9 cellular contexts compared by ENCODE assay signal in the genomic region with DNA sequence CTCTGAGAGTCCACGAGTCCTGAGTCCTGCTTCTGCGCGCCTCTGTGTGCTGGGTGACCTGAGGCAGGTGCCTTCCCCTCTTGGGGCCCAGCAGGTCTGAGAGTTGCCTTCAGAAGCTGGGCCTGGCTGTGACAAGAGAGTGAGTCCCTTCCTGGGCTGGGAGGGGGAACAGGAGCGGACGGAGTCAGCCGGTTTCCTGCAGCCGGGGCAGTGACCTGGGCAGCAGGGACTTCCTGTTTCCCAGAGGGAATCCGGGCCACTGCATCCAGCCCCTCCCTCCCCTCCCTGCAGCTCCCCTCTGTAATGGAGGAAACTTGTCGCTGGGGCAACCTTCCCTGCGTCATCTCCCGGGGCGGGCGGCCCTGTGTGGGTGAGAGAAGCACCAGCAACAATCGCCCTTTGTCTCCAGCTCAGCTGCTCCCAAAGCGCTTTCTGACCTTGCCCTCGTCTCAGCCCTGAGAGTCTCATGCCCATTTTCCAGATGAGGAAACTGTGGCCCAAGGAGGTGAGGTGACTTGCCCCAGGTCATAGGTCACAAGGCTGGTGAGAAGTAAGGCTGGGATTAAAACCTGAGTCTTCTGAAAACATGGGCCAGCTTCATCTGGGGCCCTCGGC.
DNase-seq lines count a peak whose midpoint lies in the region; ATAC-seq and TF ChIP-seq lines count a peak whose summit lies in the region.
"Had no signal": no experiment of that assay in that cellular context is flagged by ENCODE, and none has a peak within 500 bp of the region (broad histone marks: within the 10 kb centered on the region; RNA-seq: fewer than 3 reads in every experiment).

No MANE protein-coding gene starts in this region.

- intact Hi-C loops in thyroid gland (cut with DNase I) = no loop called here

- H3K36me3 ChIP-seq in duodenal mucosa (ENCODE audit: control insufficient read depth in 1 of 2, insufficient read depth in 2 of 2, low read length in 2 of 2) = no peaks in the 10 kb centered on the region
- H3K36me3 ChIP-seq in lung (ENCODE audit: control insufficient read depth in 2 of 2, insufficient read depth in 2 of 2, low read length in 2 of 2) = no peaks in the 10 kb centered on the region
- no peaks in the 10 kb centered on the region for H3K36me3 ChIP-seq in thyroid gland

- WGBS in lung, 2 donors = 18 to 28% methylated on average over 16 to 17 of the region's 17 CpGs
- WGBS in thyroid gland, 2 donors = 62 to 63% methylated on average over 9 to 16 of the region's 17 CpGs

- peaks cover 78% of the 10 kb centered on the region for H3K27me3 Mint-ChIP-seq in T-helper 17 cell

- H3K4me1 Mint-ChIP-seq in T-helper 17 cell = peaks cover 4% of the 10 kb centered on the region
- H3K4me1 Mint-ChIP-seq: activated naive CD8-positive, alpha-beta T cell treated with anti-CD3 and anti-CD28 coated beads, Interleukin-2, amount 10 ng/mL, durations not matched to agents 7 days and 5 days had no signal

- peaks cover 3% of the 10 kb centered on the region for H3K36me3 Mint-ChIP-seq in T-helper 17 cell (ENCODE audit: low read depth)
- H3K36me3 Mint-ChIP-seq: activated naive CD8-positive, alpha-beta T cell treated with anti-CD3 and anti-CD28 coated beads, Interleukin-2, amount 10 ng/mL, durations not matched to agents 7 days and 5 days had no signal

- H3K27ac ChIP-seq in duodenal mucosa (ENCODE audit: low read depth, low read length) = peak overlapping the region; percentile 63
- peak overlapping the region; percentile 71 to 79 for H3K27ac ChIP-seq in lung (ENCODE audit: low read depth in 1 of 2, low read length in 1 of 2)
- H3K27ac ChIP-seq in thyroid gland = peak overlapping the region; percentile 23 to 46 (median 29)

- peak; percentile 18 for DNase-seq in NCI-H2227 (lab: John Stamatoyannopoulos, UW; ENCODE audit: unreplicated experiment)
- no peak for DNase-seq in NCI-H2227 treated with DMSO at 0.1 percent for 48 hours (lab: John Stamatoyannopoulos, UW)
- DNase-seq in lung (ENCODE audit: low spot score) = peak; percentile 63
- DNase-seq in thyroid gland = peak; percentile 44 to 51
- no peak for DNase-seq in T-helper 17 cell
- DNase-seq in KG1 (lab: John Stamatoyannopoulos, UW) = no peak
- DNase-seq: activated naive CD8-positive, alpha-beta T cell treated with anti-CD3 and anti-CD28 coated beads, Interleukin-2, amount 10 ng/mL, durations not matched to agents 7 days and 5 days had no signal

- H3K4me3 ChIP-seq in duodenal mucosa (ENCODE audit: low read depth in 1 of 2, low read length in 2 of 2) (no peak overlapping the region), lung (no peak overlapping the region), thyroid gland (replicated peaks in 1 of 3) (no peak overlapping the region)

- ATAC-seq in lung (ENCODE audit: insufficient read depth, low FRiP score) = no peak
- ATAC-seq in GM19397 (IDR thresholded peaks at IDR 0.05; ENCODE audit: unreplicated experiment) = no peak
- ATAC-seq in T-helper 17 cell = no peak

- H3K9me3 ChIP-seq in duodenal mucosa (ENCODE audit: control insufficient read depth in 1 of 2, low read length in 2 of 2) (no peaks in the 10 kb centered on the region), lung (ENCODE audit: control insufficient read depth in 2 of 2, insufficient read depth in 1 of 2, low read length in 1 of 2) (no peaks in the 10 kb centered on the region), thyroid gland (no peaks in the 10 kb centered on the region), T-helper 17 cell (ENCODE audit: control insufficient read depth, low read length, poor library complexity, severe bottlenecking) (no peaks in the 10 kb centered on the region)

- H3K27me3 ChIP-seq in duodenal mucosa (ENCODE audit: control insufficient read depth in 1 of 2, insufficient read depth in 2 of 2, low read length in 2 of 2) (peaks cover 0 to 4% of the 10 kb centered on the region in 2 donors), lung (ENCODE audit: control insufficient read depth, insufficient read depth) (no peaks in the 10 kb centered on the region), thyroid gland (no peaks in the 10 kb centered on the region)

- peak in 1 of 2 donors; percentile 14 for TF ChIP-seq POLR2A in thyroid gland (IDR thresholded peaks at IDR 0.05)

- TF ChIP-seq CTCF in lung (IDR thresholded peaks at IDR 0.05; ENCODE audit: control extremely low read depth, extremely low read depth) (no peak), thyroid gland (IDR thresholded peaks at IDR 0.05) (no peak)

- no peak overlapping the region for H3K27ac Mint-ChIP-seq in T-helper 17 cell
- H3K27ac Mint-ChIP-seq: activated naive CD8-positive, alpha-beta T cell treated with anti-CD3 and anti-CD28 coated beads, Interleukin-2, amount 10 ng/mL, durations not matched to agents 7 days and 5 days had no signal

- H3K4me1 ChIP-seq in duodenal mucosa (ENCODE audit: control insufficient read depth in 1 of 2, insufficient read depth in 2 of 2, low read length in 2 of 2) (peaks cover 4 to 12% of the 10 kb centered on the region in 2 donors), lung (ENCODE audit: control insufficient read depth in 2 of 2, insufficient read depth in 2 of 2, low read length in 2 of 2) (peaks cover 0 to 15% of the 10 kb centered on the region in 2 donors), thyroid gland (peaks cover 0 to 5% of the 10 kb centered on the region in 2 donors)

- no peak overlapping the region for H3K4me3 Mint-ChIP-seq in T-helper 17 cell
- H3K4me3 Mint-ChIP-seq: activated naive CD8-positive, alpha-beta T cell treated with anti-CD3 and anti-CD28 coated beads, Interleukin-2, amount 10 ng/mL, durations not matched to agents 7 days and 5 days had no signal

- peak overlapping the region in 1 of 2 donors; percentile 46 for H3K9ac ChIP-seq in duodenal mucosa (ENCODE audit: low read depth in 1 of 2, low read length in 2 of 2)

Comparison
In these comparisons a context has a peak if more than half of its experiments do, and no peak if none do; other contexts are left out.
1. DNase-seq: peak in NCI-H2227 (single experiment), lung (single experiment) and thyroid gland (2 of 2); none in NCI-H2227 treated with DMSO at 0.1 percent for 48 hours (single experiment), T-helper 17 cell (0 of 3) and KG1 (single experiment).
2. Peak in every context shown above with its lines, with median percentiles within 50 percentile points of each other: H3K27ac ChIP-seq.